ENCODE assay signal across 1 cellular context in genomic region chr13:40572961-40573360, GRCh38.
TF ChIP-seq lines count a peak whose summit lies in the region.

No MANE protein-coding gene starts in this region.

TF ChIP-seq in GM12878, 131 proteins besides CTCF, POLR2A, EP300 and RAD21 (continued from another document):
- TF ChIP-seq ZBTB33 (IDR thresholded peaks at IDR 0.05) (no peak), SIX5 (IDR thresholded peaks at IDR 0.05; ENCODE audit: low read depth, low read length, severe bottlenecking) (no peak), HDAC2 (IDR thresholded peaks at IDR 0.05) (no peak), POU2F2 (IDR thresholded peaks at IDR 0.05; ENCODE audit: borderline replicate concordance, low read depth, low read length) (no peak), SPI1 (IDR thresholded peaks at IDR 0.05; ENCODE audit: borderline replicate concordance, insufficient read depth, low read depth, low read length) (no peak), YBX1 (IDR thresholded peaks at IDR 0.05) (no peak), NR2F1 (conservative IDR thresholded peaks at IDR 0.05) (no peak), SRF (IDR thresholded peaks at IDR 0.05; ENCODE audit: low read depth in 2 of 2, low read length in 2 of 2) (no peak), NBN (IDR thresholded peaks at IDR 0.05) (no peak)
